Comparison of ENCODE assay signal across 16 cellular contexts in the genomic region with DNA sequence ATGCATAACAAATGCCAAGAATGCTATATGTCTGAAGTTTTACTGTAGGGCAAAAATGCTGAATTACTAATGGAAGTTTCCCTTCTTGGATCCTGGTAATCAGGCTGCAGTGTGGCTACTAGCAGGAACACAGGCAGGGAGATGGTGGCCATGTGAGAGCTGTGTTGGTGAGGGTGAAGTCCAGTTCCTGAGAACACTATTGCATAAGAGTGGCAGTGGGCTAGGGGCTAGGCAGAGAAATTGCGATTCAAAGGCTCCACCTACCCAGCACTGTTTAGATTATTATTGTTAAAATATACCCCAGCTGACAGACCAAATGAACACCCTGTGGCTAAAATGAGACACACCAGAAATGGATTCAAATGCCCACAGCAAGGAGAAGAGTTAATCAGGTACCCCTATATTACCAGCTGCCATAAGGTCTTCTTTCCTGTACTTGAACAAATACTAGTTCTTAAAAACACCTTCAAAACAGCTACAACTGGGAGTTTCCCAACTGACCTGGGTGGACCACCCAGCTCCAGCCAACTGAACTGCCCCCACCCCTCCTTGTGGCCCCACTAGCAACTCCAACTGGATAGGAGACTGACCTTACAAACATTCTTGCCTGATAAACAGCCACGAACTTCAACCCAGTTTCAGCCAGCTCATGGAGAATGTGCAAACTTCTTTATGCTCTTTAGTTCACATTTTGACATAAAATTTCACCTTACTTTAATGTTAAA.
DNase-seq lines count a peak whose midpoint lies in the region; ATAC-seq, FAIRE-seq and TF ChIP-seq lines count a peak whose summit lies in the region.
"Had no signal": no experiment of that assay in that cellular context is flagged by ENCODE, and none has a peak within 500 bp of the region (broad histone marks: within the 10 kb centered on the region; RNA-seq: fewer than 3 reads in every experiment).

No MANE protein-coding gene starts in this region.

- H3K27ac ChIP-seq in H1 (ENCODE audit: low read depth, low read length) (no peak overlapping the region), HepG2 (ENCODE audit: extremely low read length, insufficient read depth, low read length) (no peak overlapping the region)
- H3K27ac ChIP-seq in effector memory CD4-positive, alpha-beta T cell (ENCODE audit: insufficient read depth, low read length, poor library complexity, severe bottlenecking) = no peak overlapping the region

- 89% methylated on average over 2 of the region's 2 CpGs; no CpG with 5 or more reads in 1 of the 2 experiments for WGBS in H1 (ENCODE audit: extremely low coverage in 1 of 2, insufficient coverage in 1 of 2, insufficient read length in 1 of 2, insufficient replicate concordance in 2 of 2, low coverage in 1 of 2, low lambda C conversion rate in 2 of 2, missing lambda C conversion rate in 1 of 2), 2 experiments
- 0% methylated on average over 2 of the region's 2 CpGs for WGBS in HepG2 (ENCODE audit: low lambda C conversion rate)

- H3K18ac ChIP-seq in H1 (ENCODE audit: extremely low read depth, low read length) = no peak overlapping the region

- H2BK12ac ChIP-seq in H1 (ENCODE audit: low read depth, low read length) = no peak overlapping the region

- H4K5ac ChIP-seq in H1 (ENCODE audit: insufficient read length, low read depth, low read length) = no peak overlapping the region

- H3K9me3 ChIP-seq in H1 (ENCODE audit: insufficient read depth in 2 of 2, low read depth in 1 of 2, low read length in 1 of 2) (no peaks in the 10 kb centered on the region), HepG2 (ENCODE audit: low read length) (no peaks in the 10 kb centered on the region)
- no peaks in the 10 kb centered on the region for H3K9me3 ChIP-seq in effector memory CD4-positive, alpha-beta T cell (ENCODE audit: control insufficient read depth, low read length)
- H3K9me3 ChIP-seq: Caco-2 had no signal

- CTCF ChIA-PET in H1 (lab: Charles Lee; ENCODE audit: partially characterized antibody) = interaction anchor here (1.0 kb wide), 1 partner anchor 17 kb away, joined by 3 read pairs; no protein-coding TSS in a partner anchor
- CTCF ChIA-PET in HepG2 (lab: Yijun Ruan, JAX; ENCODE audit: low intra/inter-chr PET ratio, low total read pairs) = no interaction called here

- no peak for FAIRE-seq in H1 (lab: Jason Lieb, UNC)
- no peak for FAIRE-seq in HepG2 (lab: Jason Lieb, UNC)
- FAIRE-seq: A204.1 had no signal

- H3K36me3 Mint-ChIP-seq in type B pancreatic cell (no peaks in the 10 kb centered on the region), CD14-positive monocyte (no peaks in the 10 kb centered on the region)
- H3K36me3 Mint-ChIP-seq: CD8-positive, alpha-beta memory T cell; IgD-negative memory B cell had no signal

- H2AK5ac ChIP-seq in H1 (ENCODE audit: low read depth, low read length) = no peak overlapping the region

- H3K27ac Mint-ChIP-seq in type B pancreatic cell = no peak overlapping the region
- H3K27ac Mint-ChIP-seq in CD14-positive monocyte = no peak overlapping the region
- H3K27ac Mint-ChIP-seq: CD8-positive, alpha-beta memory T cell; IgD-negative memory B cell had no signal

- no peak overlapping the region for H3K4me3 ChIP-seq in H1 (ENCODE audit: extremely low read depth in 1 of 4, insufficient read depth in 2 of 4, low read depth in 3 of 4, low read length in 4 of 4)
- peak overlapping the region in 1 of 3 experiments; percentile 18; a peak in 1 of 6 replicates for H3K4me3 ChIP-seq in HepG2 (replicated peaks in 1 of 3; ENCODE audit: insufficient read depth in 1 of 3, low read depth in 2 of 3, low read length in 3 of 3)
- H3K4me3 ChIP-seq in effector memory CD4-positive, alpha-beta T cell (ENCODE audit: insufficient read depth, low read depth, low read length, poor library complexity, severe bottlenecking) = no peak overlapping the region

- H3K4me2 ChIP-seq in H1 (ENCODE audit: insufficient read depth in 1 of 2, low read depth in 2 of 2, low read length in 2 of 2) (no peak overlapping the region), HepG2 (ENCODE audit: low read depth, low read length) (peak overlapping the region; percentile 63)

- no peaks in the 10 kb centered on the region for H3K23me2 ChIP-seq in H1 (ENCODE audit: low read depth, low read length)

- no peak overlapping the region for H4K91ac ChIP-seq in H1 (replicated peaks; ENCODE audit: insufficient read length, low read length)

- H3K56ac ChIP-seq in H1 (replicated peaks; ENCODE audit: insufficient read length, low read depth, low read length) = no peak overlapping the region

- H3K27me3 ChIP-seq in H1 (replicated peaks in 1 of 4; ENCODE audit: control insufficient read depth in 3 of 4, extremely low read depth in 1 of 4, insufficient read depth in 3 of 4, low read length in 3 of 4) = no peaks in the 10 kb centered on the region
- H3K27me3 ChIP-seq in HepG2 (ENCODE audit: control insufficient read depth in 1 of 2, insufficient read depth in 2 of 2, low read length in 2 of 2) = no peaks in the 10 kb centered on the region
- no peaks in the 10 kb centered on the region for H3K27me3 ChIP-seq in effector memory CD4-positive, alpha-beta T cell (replicated peaks; ENCODE audit: control insufficient read depth, insufficient read depth, low read length, poor library complexity, severe bottlenecking)

- TF ChIP-seq RAD21 in H1 (IDR thresholded peaks at IDR 0.05 in 1 of 2, conservative IDR thresholded peaks at IDR 0.05 in 1 of 2; ENCODE audit: low read depth in 2 of 2, low read length in 2 of 2) = no peak
- no peak for TF ChIP-seq RAD21 in HepG2 (CRISPR knock-in tag; IDR thresholded peaks at IDR 0.05)

- in situ Hi-C loops in HepG2 (cut with HindIII; ENCODE audit: extremely low pct_ligation_motif_present, low pct_unique_long_range_greater_than_20kb) = no loop called here

- H3K4me1 Mint-ChIP-seq in type B pancreatic cell (ENCODE audit: unreplicated experiment) = no peaks in the 10 kb centered on the region
- no peaks in the 10 kb centered on the region for H3K4me1 Mint-ChIP-seq in CD14-positive monocyte
- H3K4me1 Mint-ChIP-seq: CD8-positive, alpha-beta memory T cell; IgD-negative memory B cell had no signal

- H2BK5ac ChIP-seq in H1 (ENCODE audit: low read depth, low read length) = no peak overlapping the region

- no TSS peak for BruUV-seq in HepG2 (replicated peaks; lab: Mats Ljungman, UMichigan)

- no peak overlapping the region for H3K4me3 Mint-ChIP-seq in type B pancreatic cell
- no peak overlapping the region for H3K4me3 Mint-ChIP-seq in CD14-positive monocyte
- H3K4me3 Mint-ChIP-seq: CD8-positive, alpha-beta memory T cell; IgD-negative memory B cell had no signal

- H2BK20ac ChIP-seq in H1 (ENCODE audit: low read length) = no peak overlapping the region

- H2BK120ac ChIP-seq in H1 (replicated peaks; ENCODE audit: low read depth, low read length) = no peak overlapping the region

- H3K79me1 ChIP-seq in H1 (ENCODE audit: low read depth, low read length) = no peaks in the 10 kb centered on the region

- no peak overlapping the region for H3K4ac ChIP-seq in H1 (replicated peaks; ENCODE audit: insufficient read length, low read depth, low read length)

- H3K9me3 Mint-ChIP-seq in type B pancreatic cell (peaks cover 5% of the 10 kb centered on the region), CD14-positive monocyte (peaks cover 0 to 10% (median 7%) of the 10 kb centered on the region in 7 donors)
- H3K9me3 Mint-ChIP-seq: IgD-negative memory B cell had no signal

- H3K27me3 Mint-ChIP-seq in type B pancreatic cell = peaks cover 8% of the 10 kb centered on the region
- no peaks in the 10 kb centered on the region for H3K27me3 Mint-ChIP-seq in CD14-positive monocyte (ENCODE audit: low read depth in 3 of 3)

- H4K20me1 ChIP-seq in H1 (replicated peaks in 1 of 2; ENCODE audit: control insufficient read depth in 1 of 2, insufficient read depth in 2 of 2, low read length in 2 of 2) = no peaks in the 10 kb centered on the region
- H4K20me1 ChIP-seq in HepG2 (ENCODE audit: insufficient read depth, low read length) = no peaks in the 10 kb centered on the region

- POLR2A ChIA-PET in H1 (lab: Charles Lee; ENCODE audit: partially characterized antibody) = no interaction called here
- POLR2A ChIA-PET in HepG2 (lab: Yijun Ruan, JAX) = no interaction called here

- H3K9ac ChIP-seq in H1 (replicated peaks in 1 of 4; ENCODE audit: extremely low read depth in 1 of 4, low read depth in 3 of 4, low read length in 3 of 4) (no peak overlapping the region), HepG2 (ENCODE audit: insufficient read depth, low read depth, low read length) (no peak overlapping the region)

- 0 out of 2 replicates have a peak overlapping the region, but pooled peaks have one; percentile 30 for H2AFZ ChIP-seq in H1 (ENCODE audit: low read length)
- peak overlapping the region; percentile 48 for H2AFZ ChIP-seq in HepG2 (ENCODE audit: low read length)

- intact Hi-C loops in HepG2 (cut with micrococcal nuclease; ENCODE audit: unreplicated experiment) (no loop called here), sciatic nerve (cut with DNase I) (no loop called here), CD14-positive monocyte (cut with micrococcal nuclease) (no loop called here)

- no peak overlapping the region for H2BK15ac ChIP-seq in H1 (ENCODE audit: low read length)

- H3K23ac ChIP-seq in H1 (ENCODE audit: insufficient read length) = no peak overlapping the region

- TF ChIP-seq EP300 in H1 (IDR thresholded peaks at IDR 0.05; ENCODE audit: borderline replicate concordance in 1 of 2, low read depth in 2 of 2, low read length in 2 of 2) (no peak), HepG2 (IDR thresholded peaks at IDR 0.05; ENCODE audit: low read depth in 2 of 2, low read length in 2 of 2) (peak in 1 of 2 experiments; percentile 55; a peak in 1 of 4 replicates), HepG2 (CRISPR knock-in tag; IDR thresholded peaks at IDR 0.05; ENCODE audit: borderline replicate concordance) (no peak)

- TF ChIP-seq POLR2A in H1 (IDR thresholded peaks at IDR 0.05; ENCODE audit: control extremely low read depth in 1 of 2, low read depth in 2 of 2, low read length in 2 of 2) (no peak), HepG2 (IDR thresholded peaks at IDR 0.05; ENCODE audit: insufficient read depth in 1 of 2, low read depth in 2 of 2, low read length in 2 of 2) (no peak)

- peaks cover 0 to 1% (median 0%) of the 10 kb centered on the region in 4 experiments; a peak in 1 of 7 replicates for H3K4me1 ChIP-seq in H1 (replicated peaks in 1 of 4; ENCODE audit: control insufficient read depth in 3 of 4, insufficient read depth in 4 of 4, low read length in 3 of 4)
- peaks cover 18% of the 10 kb centered on the region for H3K4me1 ChIP-seq in HepG2 (ENCODE audit: insufficient read depth, low read length)
- H3K4me1 ChIP-seq in effector memory CD4-positive, alpha-beta T cell (ENCODE audit: control insufficient read depth, insufficient read depth, low read length, poor library complexity, severe bottlenecking) = no peaks in the 10 kb centered on the region
- H3K4me1 ChIP-seq: Caco-2 had no signal

- no peaks in the 10 kb centered on the region for H3K36me3 ChIP-seq in H1 (ENCODE audit: control insufficient read depth in 2 of 4, insufficient read depth in 4 of 4, low read length in 3 of 4)
- no peaks in the 10 kb centered on the region for H3K36me3 ChIP-seq in HepG2 (replicated peaks in 1 of 2; ENCODE audit: control insufficient read depth in 1 of 2, insufficient read depth in 2 of 2, low read length in 2 of 2)
- H3K36me3 ChIP-seq in effector memory CD4-positive, alpha-beta T cell (ENCODE audit: control insufficient read depth, insufficient read depth, low read length) = no peaks in the 10 kb centered on the region

- TF ChIP-seq CTCF in H1 (IDR thresholded peaks at IDR 0.05; ENCODE audit: control extremely low read depth in 1 of 3, insufficient read depth in 1 of 3, low read depth in 1 of 3, low read length in 3 of 3) (no peak), HepG2 (CRISPR knock-in tag; IDR thresholded peaks at IDR 0.05) (peak; percentile 16; the same call in 1 of the 2 replicates), type B pancreatic cell (conservative IDR thresholded peaks at IDR 0.05) (no peak), CD14-positive monocyte (IDR thresholded peaks at IDR 0.05) (no peak)

- H4K8ac ChIP-seq in H1 (ENCODE audit: extremely low read depth, insufficient read depth, low read length) = no peak overlapping the region

- no peaks in the 10 kb centered on the region for H3K79me2 ChIP-seq in H1 (ENCODE audit: control insufficient read depth in 1 of 2, insufficient read depth in 2 of 2, low read length in 2 of 2)
- no peaks in the 10 kb centered on the region for H3K79me2 ChIP-seq in HepG2 (ENCODE audit: insufficient read depth, low read length)

- ATAC-seq in HepG2 (peak; percentile 99), sciatic nerve (peak; percentile 74)

- H3K14ac ChIP-seq in H1 (ENCODE audit: insufficient read length) = no peak overlapping the region

- peak; percentile 65 for DNase-seq in HuH-7 (ENCODE audit: low spot score)
- DNase-seq in H1 (ENCODE audit: low read depth in 1 of 2, low spot score in 2 of 2) = no peak
- peak; percentile 53 for DNase-seq in HepG2 (ENCODE audit: low spot score)
- DNase-seq in sciatic nerve (ENCODE audit: low spot score) = no peak
- no peak for DNase-seq in activated CD4-positive, CD25-positive, alpha-beta regulatory T cell treated with anti-CD3 and anti-CD28 coated beads, Interleukin-2, amount 50 U/mL, for 72 hours
- no peak for DNase-seq in effector memory CD4-positive, alpha-beta T cell
- DNase-seq in type B pancreatic cell (ENCODE audit: extremely low spot score, unreplicated experiment) = no peak
- no peak for DNase-seq in CD14-positive monocyte (ENCODE audit: low spot score)
- DNase-seq: Caco-2; CD8-positive, alpha-beta memory T cell; DND-41; GF-D8; H7; KG1 had no signal

Comparison
In these comparisons a context has a peak if more than half of its experiments do, and no peak if none do; other contexts are left out.
1. DNase-seq: peak in HuH-7 (single experiment) and HepG2 (single experiment); none in H1 (0 of 2), sciatic nerve (single experiment), activated CD4-positive, CD25-positive, alpha-beta regulatory T cell treated with anti-CD3 and anti-CD28 coated beads, Interleukin-2, amount 50 U/mL, for 72 hours (single experiment), effector memory CD4-positive, alpha-beta T cell (0 of 3), type B pancreatic cell (single experiment) and CD14-positive monocyte (single experiment).